Comparison of ENCODE assay signal across 8 cellular contexts in the genomic region with DNA sequence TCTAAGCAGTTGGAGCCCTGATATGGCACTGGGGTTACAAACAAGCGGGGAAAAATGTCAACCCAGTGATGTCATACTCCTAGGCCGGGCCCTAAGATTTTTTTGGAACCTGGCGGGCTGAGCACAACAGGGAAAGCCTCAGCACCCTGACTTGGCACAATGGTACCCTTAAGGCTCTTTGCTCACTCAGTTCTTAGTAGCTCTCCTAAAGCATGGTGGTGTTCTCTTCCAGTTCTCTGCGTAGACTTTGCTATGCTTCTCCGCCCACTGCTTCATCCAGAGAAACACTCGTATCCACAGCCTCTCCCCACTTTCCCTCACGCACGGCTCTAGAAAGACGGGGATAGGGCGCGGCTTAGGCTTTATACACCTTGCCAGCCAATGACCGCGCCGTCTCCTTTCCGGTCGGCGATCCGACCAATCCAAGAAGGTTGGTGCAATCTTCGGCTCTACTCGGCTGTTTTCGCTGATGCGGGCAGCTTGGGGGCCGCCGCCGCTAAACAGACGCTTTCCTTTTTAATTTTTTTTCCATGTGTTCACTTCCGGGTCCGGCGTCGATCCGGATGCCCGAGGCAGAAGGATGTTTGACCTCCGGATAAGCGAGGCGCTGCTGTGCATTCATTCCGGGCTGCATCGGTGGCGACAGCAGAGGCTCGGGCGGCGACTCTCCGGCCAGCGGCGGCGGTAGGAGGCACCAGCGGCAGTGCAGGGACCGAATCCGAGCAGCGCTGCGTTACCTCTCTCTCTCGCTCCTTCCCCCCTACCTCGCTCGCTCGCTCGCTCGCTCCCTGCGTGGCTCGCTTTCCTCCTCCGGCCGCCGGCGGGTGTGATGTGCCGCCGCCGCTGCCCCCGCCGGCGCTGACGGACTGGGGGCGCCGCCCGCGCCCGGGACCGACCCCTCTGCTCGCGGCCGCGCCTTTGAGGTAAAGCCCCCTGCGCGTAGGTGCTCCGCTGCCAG. TPM values are rescaled to one million over a fixed set of nuclear protein-coding genes. Genes with fewer than 3 reads are reported as not detected.
DNase-seq lines count a peak whose midpoint lies in the region; ATAC-seq and TF ChIP-seq lines count a peak whose summit lies in the region.

A gene (plus strand): TSS at position 530 of the 958 bp plus-strand sequence. CDS start 33,487 bp downstream, outside the sequence.

- peak within 1 kb of the TSS; percentile 99 for H3K27ac Mint-ChIP-seq in Calu3 (ENCODE audit: unreplicated experiment)

- H3K4me2 ChIP-seq in OCI-LY1 (ENCODE audit: low read length) = peak within 1 kb of the TSS; percentile 94

- H3K4me1 Mint-ChIP-seq in Calu3 (ENCODE audit: low read depth, unreplicated experiment) = peaks cover 52% of the 10 kb centered on the region

- no peaks in the 10 kb centered on the region for H4K20me1 ChIP-seq in OCI-LY1 (ENCODE audit: insufficient read depth, low read length)

- peak within 1 kb of the TSS; percentile 87 for H3K9ac ChIP-seq in HUES48 (ENCODE audit: low read depth, low read length)
- H3K9ac ChIP-seq in OCI-LY1 (ENCODE audit: low read length) = peak within 1 kb of the TSS; percentile 76

- H3K36me3 Mint-ChIP-seq in Calu3 (ENCODE audit: insufficient read depth, unreplicated experiment) = peaks cover 31% of the 10 kb centered on the region

- H3K9me2 ChIP-seq in OCI-LY1 (ENCODE audit: low read depth, low read length) = no peaks in the 10 kb centered on the region

- no peak for TF ChIP-seq CTCF in Calu3 (IDR thresholded peaks at IDR 0.05; ENCODE audit: unreplicated experiment)
- peak; percentile 4; the same call in 1 of the 2 replicates for TF ChIP-seq CTCF in OCI-LY1 (IDR thresholded peaks at IDR 0.05; ENCODE audit: low read length)

- H3K27ac ChIP-seq in HUES48 (ENCODE audit: low read depth, low read length) = peak within 1 kb of the TSS; percentile 93
- peak within 1 kb of the TSS; percentile 68 for H3K27ac ChIP-seq in OCI-LY1 (ENCODE audit: low read depth, low read length, poor library complexity, severe bottlenecking)

- DNase-seq in Calu3 = peak; percentile 96
- peak; percentile 87 for DNase-seq in activated CD8-positive, alpha-beta memory T cell treated with anti-CD3 and anti-CD28 coated beads, Interleukin-2, amount 50 U/mL, for 4 hours
- peak; percentile 97 for DNase-seq in mesenteric fat pad (ENCODE audit: low spot score)
- peak; percentile 63 for DNase-seq in stimulated activated CD8-positive, alpha-beta memory T cell treated with anti-CD3 and anti-CD28 coated beads, Interleukin-15, amount 100 ng/mL, for 24 hours (ENCODE audit: low read depth)

- no peaks in the 10 kb centered on the region for H3K27me3 Mint-ChIP-seq in Calu3 (ENCODE audit: unreplicated experiment)

- H3K9me3 ChIP-seq in HUES48 (ENCODE audit: control insufficient read depth, insufficient read depth, low read length) (no peaks in the 10 kb centered on the region), OCI-LY1 (ENCODE audit: low read length) (no peaks in the 10 kb centered on the region)

- no peaks in the 10 kb centered on the region for H3F3A ChIP-seq in OCI-LY1 (ENCODE audit: insufficient read depth, low read length)

- CTCF ChIA-PET in Calu3 (lab: Charles Lee) = interaction anchor here (0.5 to 1.3 kb wide), 3 partner anchors 71 to 862 kb away, joined by 3 to 10 read pairs (median 5); a partner anchor contains a TSS

- H3K36me3 ChIP-seq in HUES48 (ENCODE audit: control insufficient read depth, insufficient read depth, low read length) (no peaks in the 10 kb centered on the region), OCI-LY1 (ENCODE audit: insufficient read depth, low read length) (no peaks in the 10 kb centered on the region)

- no peaks in the 10 kb centered on the region for H3K27me3 ChIP-seq in HUES48 (ENCODE audit: control insufficient read depth, insufficient read depth, low read length)
- no peaks in the 10 kb centered on the region for H3K27me3 ChIP-seq in OCI-LY1 (ENCODE audit: insufficient read depth, low read length)

- 0 out of 2 replicates have a peak within 1 kb of the TSS, but pooled peaks have one; percentile 83 for H2AFZ ChIP-seq in OCI-LY1 (ENCODE audit: low read length)

- H3K9me3 Mint-ChIP-seq in Calu3 (ENCODE audit: low read depth, unreplicated experiment) = no peaks in the 10 kb centered on the region

- no TSS peak for BruUV-seq in Calu3 (replicated peaks; lab: Mats Ljungman, UMichigan)

- peak; percentile 94 for ATAC-seq in GM21390 (IDR thresholded peaks at IDR 0.05; ENCODE audit: unreplicated experiment)

- H3K4me3 Mint-ChIP-seq in Calu3 (ENCODE audit: low read depth, unreplicated experiment) = peak within 1 kb of the TSS; percentile 89

- H3K4me3 ChIP-seq in HUES48 (ENCODE audit: low read depth, low read length) (peak within 1 kb of the TSS; percentile 83), OCI-LY1 (ENCODE audit: low read depth, low read length, poor library complexity, severe bottlenecking) (peak within 1 kb of the TSS; percentile 81)

- peaks cover 43% of the 10 kb centered on the region for H3K79me2 ChIP-seq in OCI-LY1 (ENCODE audit: insufficient read depth, low read length)

- H3K4me1 ChIP-seq in HUES48 (ENCODE audit: control insufficient read depth, insufficient read depth, low read length) (peaks cover 27% of the 10 kb centered on the region), OCI-LY1 (ENCODE audit: insufficient read depth, low read length, severe bottlenecking) (peaks cover 43% of the 10 kb centered on the region)

- intact Hi-C loops in Calu3 (cut with micrococcal nuclease; ENCODE audit: unreplicated experiment) = loop anchor here (2.0 kb wide), 1 partner anchor 89 kb away; a partner anchor contains a TSS

- in situ Hi-C loops in endometrial microvascular endothelial cells (cut with HindIII; ENCODE audit: inconsistent ontology term, low pct_unique_long_range_greater_than_20kb, low sequenced_read_pairs) = no loop called here

RNA-seq across cellular contexts. Expression of the gene that starts here (rescaled TPM):
- total RNA-seq in Calu3 (2022) (48.2 and 57.5 TPM in 2 replicates), endometrial microvascular endothelial cells (ENCODE audit: inconsistent ontology term) (38.3 TPM), mesenteric fat pad (39.8 TPM)

Comparison
In these comparisons a context has a peak if more than half of its experiments do, and no peak if none do; other contexts are left out.
1. Peak in every context shown above with its lines: DNase-seq, ATAC-seq, H3K4me3 ChIP-seq and H3K27ac ChIP-seq.